Comparison of ENCODE assay signal across 18 cellular contexts in genomic region chr5:38112930-38113329, GRCh38.
"Had no signal": no experiment of that assay in that cellular context is flagged by ENCODE, and none has a peak within 500 bp of the region (broad histone marks: within the 10 kb centered on the region; RNA-seq: fewer than 3 reads in every experiment).

No MANE protein-coding gene starts in this region.

- H3K27ac ChIP-seq: gastroesophageal sphincter, hepatocyte, neural progenitor cell, ovary, suprapubic skin, thyroid gland had no signal

- H3K4me3 ChIP-seq: gastroesophageal sphincter, hepatocyte, neural progenitor cell, ovary, suprapubic skin, thyroid gland had no signal

- H3K27me3 ChIP-seq: gastroesophageal sphincter, hepatocyte, neural progenitor cell, ovary, suprapubic skin, thyroid gland had no signal

- DNase-seq: effector memory CD4-positive, alpha-beta T cell; glutamatergic neuron; kidney; left colon; mammary epithelial cell; natural killer cell; nucleus accumbens; ovary; small intestine; stimulated activated CD4-positive, alpha-beta T cell treated with anti-CD3 and anti-CD28 coated beads, Interleukin-2, amount 100 ng/mL, for 48 hours; stimulated activated naive CD8-positive, alpha-beta T cell treated with anti-CD3 and anti-CD28 coated beads, Interleukin-15, Interleukin-2, amounts not matched to agents 100 U/mL and 50 U/mL, for 24 hours; thyroid gland had no signal

- H3K36me3 ChIP-seq: gastroesophageal sphincter, neural progenitor cell, ovary, suprapubic skin, thyroid gland had no signal

- ATAC-seq: esophagus mucosa; gastroesophageal sphincter; left colon; natural killer cell; sciatic nerve; stimulated activated naive CD8-positive, alpha-beta T cell treated with anti-CD3 and anti-CD28 coated beads, Interleukin-15, Interleukin-2, amounts not matched to agents 100 U/mL and 50 U/mL, for 24 hours had no signal

- H3K9me3 ChIP-seq: gastroesophageal sphincter, ovary, suprapubic skin, thyroid gland had no signal

- H3K4me1 ChIP-seq: neural progenitor cell, thyroid gland had no signal
